ENCODE assay signal across 3 cellular contexts in the genomic region with DNA sequence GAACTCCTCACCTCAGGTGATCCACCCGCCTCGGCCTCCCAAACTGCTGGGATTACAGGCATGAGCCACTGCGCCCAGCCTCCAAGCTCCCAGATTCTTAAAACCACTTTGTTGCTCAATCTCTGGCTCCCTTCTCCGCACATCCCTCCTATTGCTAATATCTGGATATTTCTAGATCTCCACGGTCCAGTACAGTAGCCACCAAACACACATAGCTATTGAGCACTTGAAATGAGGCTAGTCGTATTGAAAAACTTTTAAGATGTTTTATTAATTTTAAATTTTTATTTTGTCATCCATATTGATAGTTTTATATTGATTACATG.
TF ChIP-seq lines count a peak whose summit lies in the region.

No MANE protein-coding gene starts in this region.

TF ChIP-seq in SK-N-SH, 30 proteins besides CTCF, POLR2A, EP300 and RAD21 (continued from another document):
- TF ChIP-seq, protein P1, sequence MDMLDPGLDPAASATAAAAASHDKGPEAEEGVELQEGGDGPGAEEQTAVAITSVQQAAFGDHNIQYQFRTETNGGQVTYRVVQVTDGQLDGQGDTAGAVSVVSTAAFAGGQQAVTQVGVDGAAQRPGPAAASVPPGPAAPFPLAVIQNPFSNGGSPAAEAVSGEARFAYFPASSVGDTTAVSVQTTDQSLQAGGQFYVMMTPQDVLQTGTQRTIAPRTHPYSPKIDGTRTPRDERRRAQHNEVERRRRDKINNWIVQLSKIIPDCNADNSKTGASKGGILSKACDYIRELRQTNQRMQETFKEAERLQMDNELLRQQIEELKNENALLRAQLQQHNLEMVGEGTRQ (IDR thresholded peaks at IDR 0.05; ENCODE audit: borderline replicate concordance, low read depth, low read length) = no peak
- no peak for TF ChIP-seq RXRA (IDR thresholded peaks at IDR 0.05; ENCODE audit: borderline replicate concordance, low read depth)
- no peak for TF ChIP-seq TAF1 (IDR thresholded peaks at IDR 0.05; ENCODE audit: borderline replicate concordance, low read depth, low read length)
- TF ChIP-seq RFX5 (IDR thresholded peaks at IDR 0.05; ENCODE audit: low read length) = no peak
- TF ChIP-seq FOXM1 (IDR thresholded peaks at IDR 0.05; ENCODE audit: low read depth) = no peak
- TF ChIP-seq CHD2 (IDR thresholded peaks at IDR 0.05; ENCODE audit: low read length, partially characterized antibody) = no peak
- TF ChIP-seq GABPA (IDR thresholded peaks at IDR 0.05; ENCODE audit: low read depth) = no peak
- no peak for TF ChIP-seq GATA2 (CRISPR knock-in tag; IDR thresholded peaks at IDR 0.05)
- TF ChIP-seq YY1 (IDR thresholded peaks at IDR 0.05; ENCODE audit: low read depth) = no peak
- no peak for TF ChIP-seq RCOR1 (IDR thresholded peaks at IDR 0.05; ENCODE audit: low read length)
- TF ChIP-seq, protein P2, sequence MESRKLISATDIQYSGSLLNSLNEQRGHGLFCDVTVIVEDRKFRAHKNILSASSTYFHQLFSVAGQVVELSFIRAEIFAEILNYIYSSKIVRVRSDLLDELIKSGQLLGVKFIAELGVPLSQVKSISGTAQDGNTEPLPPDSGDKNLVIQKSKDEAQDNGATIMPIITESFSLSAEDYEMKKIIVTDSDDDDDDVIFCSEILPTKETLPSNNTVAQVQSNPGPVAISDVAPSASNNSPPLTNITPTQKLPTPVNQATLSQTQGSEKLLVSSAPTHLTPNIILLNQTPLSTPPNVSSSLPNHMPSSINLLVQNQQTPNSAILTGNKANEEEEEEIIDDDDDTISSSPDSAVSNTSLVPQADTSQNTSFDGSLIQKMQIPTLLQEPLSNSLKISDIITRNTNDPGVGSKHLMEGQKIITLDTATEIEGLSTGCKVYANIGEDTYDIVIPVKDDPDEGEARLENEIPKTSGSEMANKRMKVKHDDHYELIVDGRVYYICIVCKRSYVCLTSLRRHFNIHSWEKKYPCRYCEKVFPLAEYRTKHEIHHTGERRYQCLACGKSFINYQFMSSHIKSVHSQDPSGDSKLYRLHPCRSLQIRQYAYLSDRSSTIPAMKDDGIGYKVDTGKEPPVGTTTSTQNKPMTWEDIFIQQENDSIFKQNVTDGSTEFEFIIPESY (IDR thresholded peaks at IDR 0.05; ENCODE audit: borderline replicate concordance, low read depth) = no peak
- TF ChIP-seq SMC3 (IDR thresholded peaks at IDR 0.05; ENCODE audit: low read depth, low read length) = no peak
- TF ChIP-seq, protein P3, sequence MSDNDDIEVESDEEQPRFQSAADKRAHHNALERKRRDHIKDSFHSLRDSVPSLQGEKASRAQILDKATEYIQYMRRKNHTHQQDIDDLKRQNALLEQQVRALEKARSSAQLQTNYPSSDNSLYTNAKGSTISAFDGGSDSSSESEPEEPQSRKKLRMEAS (IDR thresholded peaks at IDR 0.05; ENCODE audit: low read depth) = no peak
- TF ChIP-seq, protein P4, sequence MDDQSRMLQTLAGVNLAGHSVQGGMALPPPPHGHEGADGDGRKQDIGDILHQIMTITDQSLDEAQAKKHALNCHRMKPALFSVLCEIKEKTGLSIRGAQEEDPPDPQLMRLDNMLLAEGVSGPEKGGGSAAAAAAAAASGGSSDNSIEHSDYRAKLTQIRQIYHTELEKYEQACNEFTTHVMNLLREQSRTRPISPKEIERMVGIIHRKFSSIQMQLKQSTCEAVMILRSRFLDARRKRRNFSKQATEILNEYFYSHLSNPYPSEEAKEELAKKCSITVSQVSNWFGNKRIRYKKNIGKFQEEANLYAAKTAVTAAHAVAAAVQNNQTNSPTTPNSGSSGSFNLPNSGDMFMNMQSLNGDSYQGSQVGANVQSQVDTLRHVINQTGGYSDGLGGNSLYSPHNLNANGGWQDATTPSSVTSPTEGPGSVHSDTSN (IDR thresholded peaks at IDR 0.05) = no peak

TF ChIP-seq in SK-N-SH treated with all-trans-retinoic acid at 6 μM for 48 hours, 23 proteins besides CTCF, POLR2A, EP300 and RAD21 (continued from another document):
- TF ChIP-seq BACH2 (CRISPR knock-in tag; IDR thresholded peaks at IDR 0.05; ENCODE audit: borderline replicate concordance) (no peak), OSR1 (CRISPR knock-in tag; IDR thresholded peaks at IDR 0.05) (no peak), ZC3H10 (CRISPR knock-in tag; IDR thresholded peaks at IDR 0.05) (no peak), RARB (CRISPR knock-in tag; IDR thresholded peaks at IDR 0.05) (no peak), ISL1 (CRISPR knock-in tag; IDR thresholded peaks at IDR 0.05) (no peak), PPARA (CRISPR knock-in tag; IDR thresholded peaks at IDR 0.05; ENCODE audit: borderline replicate concordance) (no peak), TCF4 (CRISPR knock-in tag; IDR thresholded peaks at IDR 0.05; ENCODE audit: borderline replicate concordance) (no peak), ZNF8 (CRISPR knock-in tag; IDR thresholded peaks at IDR 0.05) (no peak), TOX (CRISPR knock-in tag; IDR thresholded peaks at IDR 0.05; ENCODE audit: borderline replicate concordance) (no peak), ZFP3 (CRISPR knock-in tag; IDR thresholded peaks at IDR 0.05) (no peak), GLIS3 (CRISPR knock-in tag; IDR thresholded peaks at IDR 0.05) (no peak), ZNF70 (CRISPR knock-in tag; IDR thresholded peaks at IDR 0.05) (no peak), ARNTL (CRISPR knock-in tag; IDR thresholded peaks at IDR 0.05; ENCODE audit: borderline replicate concordance, low read depth) (no peak)
- TF ChIP-seq, protein P5, sequence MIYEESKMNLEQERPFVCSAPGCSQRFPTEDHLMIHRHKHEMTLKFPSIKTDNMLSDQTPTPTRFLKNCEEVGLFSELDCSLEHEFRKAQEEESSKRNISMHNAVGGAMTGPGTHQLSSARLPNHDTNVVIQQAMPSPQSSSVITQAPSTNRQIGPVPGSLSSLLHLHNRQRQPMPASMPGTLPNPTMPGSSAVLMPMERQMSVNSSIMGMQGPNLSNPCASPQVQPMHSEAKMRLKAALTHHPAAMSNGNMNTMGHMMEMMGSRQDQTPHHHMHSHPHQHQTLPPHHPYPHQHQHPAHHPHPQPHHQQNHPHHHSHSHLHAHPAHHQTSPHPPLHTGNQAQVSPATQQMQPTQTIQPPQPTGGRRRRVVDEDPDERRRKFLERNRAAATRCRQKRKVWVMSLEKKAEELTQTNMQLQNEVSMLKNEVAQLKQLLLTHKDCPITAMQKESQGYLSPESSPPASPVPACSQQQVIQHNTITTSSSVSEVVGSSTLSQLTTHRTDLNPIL (CRISPR knock-in tag; IDR thresholded peaks at IDR 0.05; ENCODE audit: low read depth) = no peak

TF ChIP-seq in HCT116, 20 proteins besides CTCF, POLR2A, EP300 and RAD21:
- TF ChIP-seq, protein P2 (IDR thresholded peaks at IDR 0.05; ENCODE audit: extremely low read depth, insufficient replicate concordance, low read length) = no peak
- no peak for TF ChIP-seq TCF7L2 (IDR thresholded peaks at IDR 0.05; ENCODE audit: borderline replicate concordance, extremely low read depth, insufficient read depth, insufficient read length)
- TF ChIP-seq ZNF274 (IDR thresholded peaks at IDR 0.05; ENCODE audit: low read depth, low read length) = no peak
- TF ChIP-seq, protein P6, sequence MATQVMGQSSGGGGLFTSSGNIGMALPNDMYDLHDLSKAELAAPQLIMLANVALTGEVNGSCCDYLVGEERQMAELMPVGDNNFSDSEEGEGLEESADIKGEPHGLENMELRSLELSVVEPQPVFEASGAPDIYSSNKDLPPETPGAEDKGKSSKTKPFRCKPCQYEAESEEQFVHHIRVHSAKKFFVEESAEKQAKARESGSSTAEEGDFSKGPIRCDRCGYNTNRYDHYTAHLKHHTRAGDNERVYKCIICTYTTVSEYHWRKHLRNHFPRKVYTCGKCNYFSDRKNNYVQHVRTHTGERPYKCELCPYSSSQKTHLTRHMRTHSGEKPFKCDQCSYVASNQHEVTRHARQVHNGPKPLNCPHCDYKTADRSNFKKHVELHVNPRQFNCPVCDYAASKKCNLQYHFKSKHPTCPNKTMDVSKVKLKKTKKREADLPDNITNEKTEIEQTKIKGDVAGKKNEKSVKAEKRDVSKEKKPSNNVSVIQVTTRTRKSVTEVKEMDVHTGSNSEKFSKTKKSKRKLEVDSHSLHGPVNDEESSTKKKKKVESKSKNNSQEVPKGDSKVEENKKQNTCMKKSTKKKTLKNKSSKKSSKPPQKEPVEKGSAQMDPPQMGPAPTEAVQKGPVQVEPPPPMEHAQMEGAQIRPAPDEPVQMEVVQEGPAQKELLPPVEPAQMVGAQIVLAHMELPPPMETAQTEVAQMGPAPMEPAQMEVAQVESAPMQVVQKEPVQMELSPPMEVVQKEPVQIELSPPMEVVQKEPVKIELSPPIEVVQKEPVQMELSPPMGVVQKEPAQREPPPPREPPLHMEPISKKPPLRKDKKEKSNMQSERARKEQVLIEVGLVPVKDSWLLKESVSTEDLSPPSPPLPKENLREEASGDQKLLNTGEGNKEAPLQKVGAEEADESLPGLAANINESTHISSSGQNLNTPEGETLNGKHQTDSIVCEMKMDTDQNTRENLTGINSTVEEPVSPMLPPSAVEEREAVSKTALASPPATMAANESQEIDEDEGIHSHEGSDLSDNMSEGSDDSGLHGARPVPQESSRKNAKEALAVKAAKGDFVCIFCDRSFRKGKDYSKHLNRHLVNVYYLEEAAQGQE (IDR thresholded peaks at IDR 0.05; ENCODE audit: low read depth) = no peak
- TF ChIP-seq ELF1 (IDR thresholded peaks at IDR 0.05; ENCODE audit: borderline replicate concordance, low read depth) = no peak
- TF ChIP-seq EGR1 (IDR thresholded peaks at IDR 0.05; ENCODE audit: low read depth) = no peak
- no peak for TF ChIP-seq SP1 (IDR thresholded peaks at IDR 0.05; ENCODE audit: low read depth)
- TF ChIP-seq SRF (IDR thresholded peaks at IDR 0.05; ENCODE audit: low read depth) = no peak
- TF ChIP-seq EZH2 (IDR thresholded peaks at IDR 0.05) = no peak
- no peak for TF ChIP-seq EZH2phosphoT487 (IDR thresholded peaks at IDR 0.05; ENCODE audit: borderline replicate concordance)
- no peak for TF ChIP-seq CEBPB (IDR thresholded peaks at IDR 0.05; ENCODE audit: low read depth)
- TF ChIP-seq JUND (IDR thresholded peaks at IDR 0.05) = no peak
- no peak for TF ChIP-seq POLR2AphosphoS5 (IDR thresholded peaks at IDR 0.05; ENCODE audit: low read depth, low read length)
- no peak for TF ChIP-seq SIN3A (IDR thresholded peaks at IDR 0.05; ENCODE audit: low read depth)
- TF ChIP-seq CBX3 (IDR thresholded peaks at IDR 0.05; ENCODE audit: low read depth) = no peak
- TF ChIP-seq, protein P7, sequence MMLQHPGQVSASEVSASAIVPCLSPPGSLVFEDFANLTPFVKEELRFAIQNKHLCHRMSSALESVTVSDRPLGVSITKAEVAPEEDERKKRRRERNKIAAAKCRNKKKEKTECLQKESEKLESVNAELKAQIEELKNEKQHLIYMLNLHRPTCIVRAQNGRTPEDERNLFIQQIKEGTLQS (IDR thresholded peaks at IDR 0.05) = no peak
- TF ChIP-seq ZFX (IDR thresholded peaks at IDR 0.05) = no peak
- TF ChIP-seq, protein P3 (IDR thresholded peaks at IDR 0.05) = no peak
